ENCODE assay signal across 2 cellular contexts in genomic region chr1:149917590-149918144, GRCh38.
A peak's percentile ranks its signal among the peaks of the same experiment; 100 is the strongest.
TF ChIP-seq lines count a peak whose summit lies in the region.

SV2A (minus strand) TSS chr1:149917844; CDS start chr1:149913840, 4,004 bp downstream.

TF ChIP-seq in Ishikawa, 13 proteins besides CTCF, POLR2A, EP300 and RAD21 (continued from another document):
- no peak for TF ChIP-seq CEBPB (IDR thresholded peaks at IDR 0.05)
- TF ChIP-seq, protein P1, sequence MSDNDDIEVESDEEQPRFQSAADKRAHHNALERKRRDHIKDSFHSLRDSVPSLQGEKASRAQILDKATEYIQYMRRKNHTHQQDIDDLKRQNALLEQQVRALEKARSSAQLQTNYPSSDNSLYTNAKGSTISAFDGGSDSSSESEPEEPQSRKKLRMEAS (IDR thresholded peaks at IDR 0.05) = no peak

TF ChIP-seq in GM12878, 131 proteins besides CTCF, POLR2A, EP300 and RAD21 (continued from another document):
- TF ChIP-seq PRDM15 (CRISPR knock-in tag; IDR thresholded peaks at IDR 0.05) (no peak), HDAC2 (IDR thresholded peaks at IDR 0.05) (no peak), CBFB (IDR thresholded peaks at IDR 0.05; ENCODE audit: low read depth) (no peak), CEBPZ (IDR thresholded peaks at IDR 0.05; ENCODE audit: low read depth, low read length) (no peak), FOS (IDR thresholded peaks at IDR 0.05; ENCODE audit: borderline replicate concordance, extremely low read depth, insufficient read length) (no peak), EED (IDR thresholded peaks at IDR 0.05; ENCODE audit: low read depth) (0 out of 2 replicates have a peak, but pooled peaks have one; percentile 6), MTA2 (IDR thresholded peaks at IDR 0.05; ENCODE audit: low read depth) (no peak)
